Comparison of ENCODE assay signal across 35 cellular contexts in the genomic region with DNA sequence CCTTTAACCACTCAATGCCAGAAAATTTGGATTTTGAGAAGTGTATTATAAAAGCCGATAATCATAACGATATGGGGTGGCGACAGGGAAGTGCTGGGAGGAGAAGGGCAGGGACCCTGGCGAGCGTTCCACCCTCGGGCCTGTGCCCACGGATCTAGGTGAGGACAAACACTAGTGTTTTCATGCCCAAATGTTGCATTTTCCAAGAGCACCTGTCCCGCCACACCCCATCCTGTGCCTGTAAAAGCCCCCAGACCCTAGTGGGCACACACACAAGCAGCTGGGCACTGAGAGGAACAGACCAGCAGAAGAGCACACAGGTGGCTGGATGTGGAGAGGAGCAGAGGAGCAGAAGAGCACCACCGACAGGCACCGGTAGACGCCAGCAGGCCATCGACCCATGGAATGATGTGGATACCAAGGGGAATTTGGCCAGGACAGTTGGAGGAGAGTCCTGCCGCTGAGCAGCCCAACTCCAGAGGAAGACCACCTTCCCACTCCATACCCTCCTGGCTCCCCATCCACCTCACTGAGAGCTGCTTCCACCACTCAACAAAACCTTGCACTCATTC.
"Had no signal": no experiment of that assay in that cellular context is flagged by ENCODE, and none has a peak within 500 bp of the region (broad histone marks: within the 10 kb centered on the region; RNA-seq: fewer than 3 reads in every experiment).

No MANE protein-coding gene starts in this region.

- H3K27me3 Mint-ChIP-seq: activated CD4-positive, alpha-beta memory T cell treated with anti-CD3 and anti-CD28 coated beads, Interleukin-2, amount 10 ng/mL, durations not matched to agents 7 days and 5 days; activated CD8-positive, alpha-beta memory T cell treated with anti-CD3 and anti-CD28 coated beads, Interleukin-2, amount 10 ng/mL, durations not matched to agents 7 days and 5 days; activated naive CD4-positive, alpha-beta T cell treated with anti-CD3 and anti-CD28 coated beads, Interleukin-2, amount 10 ng/mL, durations not matched to agents 7 days and 5 days; activated naive CD8-positive, alpha-beta T cell; activated naive CD8-positive, alpha-beta T cell treated with anti-CD3 and anti-CD28 coated beads, Interleukin-2, amount 50 U/mL, for 24 hours; brain; central memory CD8-positive, alpha-beta T cell had no signal

- ATAC-seq: activated CD8-positive, alpha-beta memory T cell treated with anti-CD3 and anti-CD28 coated beads, Interleukin-2, amount 10 ng/mL, durations not matched to agents 7 days and 5 days; activated naive CD8-positive, alpha-beta T cell treated with anti-CD3 and anti-CD28 coated beads, Interleukin-2, amount 50 U/mL, for 24 hours; PC-3 had no signal

- H3K36me3 Mint-ChIP-seq: activated CD8-positive, alpha-beta memory T cell treated with anti-CD3 and anti-CD28 coated beads, Interleukin-2, amount 10 ng/mL, durations not matched to agents 7 days and 5 days; activated naive CD4-positive, alpha-beta T cell treated with anti-CD3 and anti-CD28 coated beads, Interleukin-2, amount 10 ng/mL, durations not matched to agents 7 days and 5 days; activated naive CD8-positive, alpha-beta T cell; brain had no signal

- H3K36me3 ChIP-seq: Peyer's patch had no signal

- H3K4me1 ChIP-seq: Peyer's patch had no signal

- H3K4me3 ChIP-seq: Peyer's patch had no signal

- H3K9me3 Mint-ChIP-seq: activated CD4-positive, alpha-beta memory T cell treated with anti-CD3 and anti-CD28 coated beads, Interleukin-2, amount 10 ng/mL, durations not matched to agents 7 days and 5 days; activated naive CD4-positive, alpha-beta T cell treated with anti-CD3 and anti-CD28 coated beads, Interleukin-2, amount 10 ng/mL, durations not matched to agents 7 days and 5 days; activated naive CD8-positive, alpha-beta T cell treated with anti-CD3 and anti-CD28 coated beads, Interleukin-2, amount 50 U/mL, for 24 hours; brain; central memory CD8-positive, alpha-beta T cell had no signal

- H3K4me3 Mint-ChIP-seq: activated CD4-positive, alpha-beta memory T cell treated with anti-CD3 and anti-CD28 coated beads, Interleukin-2, amount 10 ng/mL, durations not matched to agents 7 days and 5 days; activated CD8-positive, alpha-beta memory T cell treated with anti-CD3 and anti-CD28 coated beads, Interleukin-2, amount 10 ng/mL, durations not matched to agents 7 days and 5 days; activated naive CD4-positive, alpha-beta T cell treated with anti-CD3 and anti-CD28 coated beads, Interleukin-2, amount 10 ng/mL, durations not matched to agents 7 days and 5 days; activated naive CD8-positive, alpha-beta T cell; activated naive CD8-positive, alpha-beta T cell treated with anti-CD3 and anti-CD28 coated beads, Interleukin-2, amount 50 U/mL, for 24 hours; brain; central memory CD8-positive, alpha-beta T cell had no signal

- H3K27ac Mint-ChIP-seq: activated CD4-positive, alpha-beta memory T cell treated with anti-CD3 and anti-CD28 coated beads, Interleukin-2, amount 10 ng/mL, durations not matched to agents 7 days and 5 days; activated CD8-positive, alpha-beta memory T cell treated with anti-CD3 and anti-CD28 coated beads, Interleukin-2, amount 10 ng/mL, durations not matched to agents 7 days and 5 days; activated naive CD4-positive, alpha-beta T cell treated with anti-CD3 and anti-CD28 coated beads, Interleukin-2, amount 10 ng/mL, durations not matched to agents 7 days and 5 days; activated naive CD8-positive, alpha-beta T cell; activated naive CD8-positive, alpha-beta T cell treated with anti-CD3 and anti-CD28 coated beads, Interleukin-2, amount 50 U/mL, for 24 hours; brain had no signal

- H3K27ac ChIP-seq: Peyer's patch, VCaP had no signal

- H3K9me3 ChIP-seq: Peyer's patch had no signal

- H3K27me3 ChIP-seq: Peyer's patch had no signal

- H3K4me1 Mint-ChIP-seq: activated CD4-positive, alpha-beta memory T cell treated with anti-CD3 and anti-CD28 coated beads, Interleukin-2, amount 10 ng/mL, durations not matched to agents 7 days and 5 days; activated CD8-positive, alpha-beta memory T cell treated with anti-CD3 and anti-CD28 coated beads, Interleukin-2, amount 10 ng/mL, durations not matched to agents 7 days and 5 days; activated naive CD4-positive, alpha-beta T cell treated with anti-CD3 and anti-CD28 coated beads, Interleukin-2, amount 10 ng/mL, durations not matched to agents 7 days and 5 days; activated naive CD8-positive, alpha-beta T cell treated with anti-CD3 and anti-CD28 coated beads, Interleukin-2, amount 50 U/mL, for 24 hours; brain; central memory CD8-positive, alpha-beta T cell had no signal

- DNase-seq: activated CD4-positive, alpha-beta memory T cell treated with anti-CD3 and anti-CD28 coated beads, Interleukin-2, amount 10 ng/mL, durations not matched to agents 7 days and 5 days; activated CD4-positive, alpha-beta T cell treated with anti-CD3 and anti-CD28 coated beads for 1 hour; activated CD4-positive, alpha-beta T cell treated with anti-CD3 and anti-CD28 coated beads for 48 hours; activated CD4-positive, CD25-positive, alpha-beta regulatory T cell; activated CD8-positive, alpha-beta memory T cell treated with anti-CD3 and anti-CD28 coated beads for 24 hours; activated CD8-positive, alpha-beta memory T cell treated with anti-CD3 and anti-CD28 coated beads, Interleukin-2, amount 10 ng/mL, durations not matched to agents 7 days and 5 days; activated CD8-positive, alpha-beta memory T cell treated with anti-CD3 and anti-CD28 coated beads, Interleukin-2, amount 50 U/mL, for 48 hours; activated effector memory CD4-positive, alpha-beta T cell treated with Interleukin-2 at 50 U/mL for 16 hours; activated naive CD4-positive, alpha-beta T cell treated with anti-CD3 and anti-CD28 coated beads, Interleukin-2, amount 10 ng/mL, durations not matched to agents 7 days and 5 days; activated naive CD8-positive, alpha-beta T cell treated with anti-CD3 and anti-CD28 coated beads, Interleukin-2, amount 50 U/mL, for 24 hours; activated T-cell treated with anti-CD3 and anti-CD28 coated beads, Interleukin-2, amount 50 U/mL, for 48 hours; anterior cingulate cortex; Karpas-422; NCI-H1048; NCI-H1105 treated with DMSO at 0.1 percent for 48 hours; NCI-H1436; NCI-H1694; NCI-H1930; NCI-H2081 treated with DMSO at 0.1 percent for 48 hours; NCI-H345; NCI-H510A; NCI-H526; NCI-H748 treated with DMSO at 0.1 percent for 48 hours; NK-92 treated with Interleukin-12 subunit alpha and Interleukin-12 subunit beta, amount 100 ng/mL, for 24 hours; PC-3; Peyer's patch; RPMI8226; SW 1271; T-helper 1 cell; T-helper 2 cell; T-helper 9 cell had no signal
